Comparison of ENCODE assay signal across 25 cellular contexts in genomic region chr3:16770021-16770420, GRCh38.
DNase-seq lines count a peak whose midpoint lies in the region; ATAC-seq, FAIRE-seq and TF ChIP-seq lines count a peak whose summit lies in the region.
"Had no signal": no experiment of that assay in that cellular context is flagged by ENCODE, and none has a peak within 500 bp of the region (broad histone marks: within the 10 kb centered on the region; RNA-seq: fewer than 3 reads in every experiment).

No MANE protein-coding gene starts in this region.

- ATAC-seq in Right ventricle myocardium inferior (peak; percentile 75), HG03280 (IDR thresholded peaks at IDR 0.05; ENCODE audit: unreplicated experiment) (no peak), HG02885 (IDR thresholded peaks at IDR 0.05; ENCODE audit: poor library complexity, unreplicated experiment) (no peak)
- ATAC-seq in activated CD4-positive, CD25-positive, alpha-beta regulatory T cell treated with anti-CD3 and anti-CD28 coated beads, Interleukin-2, amount 50 U/mL, for 24 hours, result no peak
- ATAC-seq: CD8-positive, alpha-beta T cell; stimulated activated effector memory CD8-positive, alpha-beta T cell treated with anti-CD3 and anti-CD28 coated beads, Interleukin-12 subunit alpha, Interleukin-12 subunit beta, amount 100 ng/mL, for 72 hours; T-helper 17 cell had no signal

- no peak for TF ChIP-seq CTCF in cardiac muscle cell (IDR thresholded peaks at IDR 0.05; ENCODE audit: low read depth, low read length)

- H3K4me1 ChIP-seq in cardiac muscle cell (ENCODE audit: low read depth), result peaks cover 68% of the 10 kb centered on the region
- H3K4me1 ChIP-seq: lower lobe of right lung, SJSA1 had no signal

- no peaks in the 10 kb centered on the region for H3K9me3 ChIP-seq in cardiac muscle cell (ENCODE audit: low read depth)
- H3K9me3 ChIP-seq: lower lobe of right lung, SJSA1 had no signal

- H3K27me3 ChIP-seq in cardiac muscle cell, result no peaks in the 10 kb centered on the region
- H3K27me3 ChIP-seq: hepatocyte, SJSA1 had no signal

- FAIRE-seq in urothelium cell line (lab: Jason Lieb, UNC), result no peak
- FAIRE-seq: RCC 7860 had no signal

- intact Hi-C loops in Right ventricle myocardium inferior (cut with DNase I), result no loop called here
- intact Hi-C loops in cardiac septum (cut with DNase I), result no loop called here

- no peak for DNase-seq in Right ventricle myocardium inferior (ENCODE audit: missing footprints)
- no peak for DNase-seq in cardiac septum (ENCODE audit: low spot score)
- peak; percentile 7 to 68 for DNase-seq in cardiac muscle cell (ENCODE audit: low read depth in 1 of 2, low spot score in 1 of 2)
- peak; percentile 50 for DNase-seq in myocyte (ENCODE audit: low read depth)
- peak; percentile 42 for DNase-seq in urothelium cell line (ENCODE audit: low spot score)
- DNase-seq: 8988T; activated CD4-positive, alpha-beta T cell treated with anti-CD3 and anti-CD28 coated beads for 48 hours; activated naive CD4-positive, alpha-beta T cell treated with anti-CD3 and anti-CD28 coated beads, Interleukin-2, amount 50 U/mL, for 16 hours; amygdala; CD8-positive, alpha-beta T cell; central memory CD4-positive, alpha-beta T cell; KBM-7; lower lobe of right lung; NCI-H146; NCI-H510A; substantia nigra; T-helper 17 cell had no signal

- H3K4me3 ChIP-seq in cardiac muscle cell, result no peak overlapping the region
- H3K4me3 ChIP-seq: hepatocyte, lower lobe of right lung, SJSA1, smooth muscle cell had no signal

- no peaks in the 10 kb centered on the region for H3K36me3 ChIP-seq in cardiac muscle cell
- H3K36me3 ChIP-seq: lower lobe of right lung, SJSA1 had no signal

- peak overlapping the region; percentile 96 for H3K27ac ChIP-seq in cardiac muscle cell
- H3K27ac ChIP-seq: hepatocyte, lower lobe of right lung, SJSA1 had no signal

Comparison
In these comparisons a context has a peak if more than half of its experiments do, and no peak if none do; other contexts are left out.
1. DNase-seq: peak in cardiac muscle cell (2 of 2), myocyte (single experiment) and urothelium cell line (single experiment); none in Right ventricle myocardium inferior (single experiment) and cardiac septum (single experiment).